Comparison of ENCODE assay signal across 22 cellular contexts in the genomic region with DNA sequence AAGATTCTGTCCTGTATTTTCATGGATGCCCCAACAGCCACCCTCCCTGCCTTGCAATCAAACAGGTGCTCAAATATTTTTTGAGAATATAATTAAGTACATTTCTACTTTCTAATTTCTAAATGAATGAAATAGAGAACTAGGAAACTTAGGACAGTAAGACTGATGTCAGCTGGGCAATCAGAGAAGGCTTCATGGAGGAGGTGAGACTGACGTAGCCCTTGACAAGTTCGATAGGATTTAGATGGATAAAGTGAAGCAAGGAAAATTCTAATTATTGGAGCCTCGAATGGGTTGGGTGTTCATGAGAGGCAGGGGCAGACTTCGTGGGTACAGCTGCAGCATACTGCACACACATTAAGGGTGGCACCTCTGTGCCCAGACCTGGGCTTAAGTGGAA. TPM values are rescaled to one million over a fixed set of nuclear protein-coding genes. Genes with fewer than 3 reads are reported as not detected.
"Had no signal": no experiment of that assay in that cellular context is flagged by ENCODE, and none has a peak within 500 bp of the region (broad histone marks: within the 10 kb centered on the region; RNA-seq: fewer than 3 reads in every experiment).

No MANE protein-coding gene starts in this region.

- DNase-seq: activated CD4-positive, alpha-beta T cell treated with anti-CD3 and anti-CD28 coated beads, Interleukin-2, amount 50 U/mL, for 4 hours; activated gamma-delta T cell treated with Interleukin-2 at 50 U/mL for 16 hours; activated naive CD8-positive, alpha-beta T cell treated with anti-CD3 and anti-CD28 coated beads for 36 hours; activated T-cell treated with anti-CD3 and anti-CD28 coated beads, Interleukin-2, amount 50 U/mL, for 72 hours; amniotic stem cell; dorsolateral prefrontal cortex; foreskin keratinocyte; glutamatergic neuron; left lung; sigmoid colon; spleen; stimulated activated naive CD8-positive, alpha-beta T cell treated with anti-CD3 and anti-CD28 coated beads, Interleukin-15, Interleukin-2, amounts not matched to agents 100 U/mL and 50 U/mL, for 24 hours; substantia nigra; tibial artery had no signal

- H3K4me3 ChIP-seq: cardiac muscle cell, dorsolateral prefrontal cortex, left lung, sigmoid colon, spleen, tibial artery had no signal

- H3K27me3 Mint-ChIP-seq: activated naive CD8-positive, alpha-beta T cell treated with anti-CD3 and anti-CD28 coated beads for 36 hours had no signal

- H3K4me3 Mint-ChIP-seq: activated naive CD8-positive, alpha-beta T cell treated with anti-CD3 and anti-CD28 coated beads for 36 hours; activated T-cell treated with anti-CD3 and anti-CD28 coated beads, Interleukin-2, amount 50 U/mL, for 72 hours; neural crest cell; T-helper 2 cell treated with Interferon-gamma antibody and Interleukin-4, amounts not matched to agents 5 μg/mL and 100 μg/mL, for 36 hours had no signal

- H3K27ac Mint-ChIP-seq: activated naive CD8-positive, alpha-beta T cell treated with anti-CD3 and anti-CD28 coated beads for 36 hours; activated T-cell treated with anti-CD3 and anti-CD28 coated beads, Interleukin-2, amount 50 U/mL, for 72 hours; T-helper 2 cell treated with Interferon-gamma antibody and Interleukin-4, amounts not matched to agents 5 μg/mL and 100 μg/mL, for 36 hours had no signal

- ATAC-seq: activated T-cell treated with anti-CD3 and anti-CD28 coated beads, Interleukin-2, amount 50 U/mL, for 72 hours; foreskin keratinocyte; left lung; stimulated activated naive CD8-positive, alpha-beta T cell treated with anti-CD3 and anti-CD28 coated beads, Interleukin-15, Interleukin-2, amounts not matched to agents 100 U/mL and 50 U/mL, for 24 hours had no signal

- H3K36me3 ChIP-seq: cardiac muscle cell, left lung, sigmoid colon, spleen, tibial artery had no signal

- H3K9me3 ChIP-seq: left lung, sigmoid colon, spleen, tibial artery had no signal

- H3K27me3 ChIP-seq: cardiac muscle cell, dorsolateral prefrontal cortex, foreskin keratinocyte, left lung, sigmoid colon, spleen, tibial artery had no signal

- FAIRE-seq: colon, kidney, TTC549, urothelium cell line had no signal

- H3K36me3 Mint-ChIP-seq: activated naive CD8-positive, alpha-beta T cell treated with anti-CD3 and anti-CD28 coated beads for 36 hours had no signal

- H3K9me3 Mint-ChIP-seq: activated naive CD8-positive, alpha-beta T cell treated with anti-CD3 and anti-CD28 coated beads for 36 hours; neural crest cell; T-helper 2 cell treated with Interferon-gamma antibody and Interleukin-4, amounts not matched to agents 5 μg/mL and 100 μg/mL, for 36 hours had no signal

- H3K27ac ChIP-seq: cardiac muscle cell, foreskin keratinocyte, sigmoid colon, tibial artery had no signal

RNA-seq across cellular contexts. Expression of a gene that starts 36.0 kb away (rescaled TPM):
- total RNA-seq: cardiac muscle cell, epithelial cell of proximal tubule had no signal
